8 cellular contexts compared by ENCODE assay signal in the genomic region with DNA sequence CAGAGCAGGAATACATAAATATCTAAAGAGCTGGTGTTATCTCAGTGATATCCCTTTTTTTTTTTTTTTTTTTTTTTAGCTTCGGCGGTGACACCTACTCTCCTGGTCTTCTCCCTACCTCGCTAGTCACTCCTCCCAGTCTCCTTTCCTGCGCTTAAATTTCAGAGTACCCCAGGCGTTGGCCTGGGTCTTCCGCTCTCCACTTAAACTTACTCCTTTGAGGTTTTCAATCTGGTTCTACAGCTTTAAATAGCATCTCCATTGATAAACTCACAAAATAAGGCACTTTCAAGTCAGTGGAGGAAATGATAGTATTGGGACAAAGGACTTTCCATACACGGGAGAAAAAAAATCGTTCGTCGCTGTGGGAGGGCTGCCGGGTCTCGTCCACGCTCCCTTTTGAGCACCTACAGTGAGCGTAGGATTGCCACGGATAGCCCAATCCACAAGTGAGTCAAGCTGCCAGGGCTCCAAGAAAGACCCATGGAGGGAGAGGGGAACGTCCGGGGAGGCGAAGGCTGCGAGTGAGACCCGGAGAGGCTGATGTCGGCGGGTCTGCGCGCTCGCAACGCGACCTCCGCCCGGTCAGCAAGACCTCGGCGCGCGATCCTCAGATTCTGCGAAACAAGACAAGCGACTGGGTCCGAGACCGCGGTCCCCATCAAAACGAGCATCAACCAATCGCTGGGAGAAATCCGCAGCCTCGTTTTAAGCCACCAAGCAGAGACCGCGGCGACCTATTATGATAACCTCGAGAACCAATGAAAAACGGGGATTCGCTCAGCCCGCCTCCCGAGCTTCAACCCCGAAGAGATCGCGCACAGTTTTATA. TPM values are rescaled to one million over a fixed set of nuclear protein-coding genes. Genes with fewer than 3 reads are reported as not detected.
A peak's percentile ranks its signal among the peaks of the same experiment; 100 is the strongest.
DNase-seq lines count a peak whose midpoint lies in the region; ATAC-seq lines count a peak whose summit lies in the region.

No MANE protein-coding gene starts in this region.

- DNase-seq in AML-193 (lab: John Stamatoyannopoulos, UW), result peak; percentile 89 to 91
- DNase-seq in GM19240 (ENCODE audit: insufficient read length, low spot score), result peak; percentile 71
- peak; percentile 89 to 97 for DNase-seq in NCI-H524 (lab: John Stamatoyannopoulos, UW)
- DNase-seq in activated CD4-positive, alpha-beta T cell treated with anti-CD3 and anti-CD28 coated beads for 48 hours, result peak; percentile 90
- peak; percentile 90 for DNase-seq in dedifferentiated amniotic fluid mesenchymal stem cell (ENCODE audit: extremely low spot score)
- DNase-seq in left colon, result peak; percentile 93 to 94
- peak; percentile 66 to 82 (median 74) for DNase-seq in stimulated activated CD4-positive, alpha-beta T cell treated with anti-CD3 and anti-CD28 coated beads, Interleukin-1b, Interleukin-23, amount 100 ng/mL, for 24 hours (ENCODE audit: low read depth in 4 of 4, low spot score in 1 of 4)

- intact Hi-C loops in left colon (cut with DNase I, micrococcal nuclease), result no loop called here

- peak; percentile 73 for ATAC-seq in HG03442 (IDR thresholded peaks at IDR 0.05; ENCODE audit: unreplicated experiment)
- peak; percentile 78 for ATAC-seq in left colon

RNA-seq across cellular contexts. Expression of a gene that starts 0.7 kb away (rescaled TPM):
- total RNA-seq in left colon, result 100 to 1,000 TPM; 109 to 116 TPM

RNA-seq across cellular contexts. Expression of a gene that starts 50.5 kb away (rescaled TPM):
- 10 to 100 TPM in 1 of 2 donors, 1 to 10 TPM in 1; 7.6 to 11.5 TPM for total RNA-seq in left colon

Comparison
In these comparisons a context has a peak if more than half of its experiments do, and no peak if none do; other contexts are left out.
1. Peak in every context shown above with its lines: DNase-seq and ATAC-seq.